In genomic region chr20:3045816-3046676, GRCh38 we compare ENCODE assay signal across 8 cellular contexts. TPM values are rescaled to one million over a fixed set of nuclear protein-coding genes. Genes with fewer than 3 reads are reported as not detected.
DNase-seq lines count a peak whose midpoint lies in the region; FAIRE-seq and TF ChIP-seq lines count a peak whose summit lies in the region.

TSS of gene MRPS26 (plus strand) at chr20:3046052. CDS start at chr20:3046069, 17 bp downstream.

- H3F3A ChIP-seq in SU-DHL-6 (ENCODE audit: insufficient read depth): 0 out of 2 replicates have a peak, but pooled peaks cover 4% of the 10 kb centered on the region

- H2BK12ac ChIP-seq in trophoblast cell (ENCODE audit: low read length): no peak within 1 kb of the TSS

- no peaks in the 10 kb centered on the region for H3K27me3 ChIP-seq in MG63
- H3K27me3 ChIP-seq in SU-DHL-6 (ENCODE audit: low read length): no peaks in the 10 kb centered on the region
- no peaks in the 10 kb centered on the region for H3K27me3 ChIP-seq in cardiac muscle cell
- H3K27me3 ChIP-seq in trophoblast cell (ENCODE audit: insufficient read depth, low read length): no peaks in the 10 kb centered on the region
- H3K27me3 ChIP-seq in tibial nerve: no peaks in the 10 kb centered on the region

- WGBS in trophoblast cell (ENCODE audit: extremely low coverage, insufficient coverage, insufficient read length): no CpG with 5 or more reads among the region's 104 CpGs
- 0% methylated on average over 3 to 80 of the region's 104 CpGs for WGBS in tibial nerve, 2 donors

- peak within 1 kb of the TSS; percentile 88 for H4K12ac ChIP-seq in trophoblast cell (ENCODE audit: low read depth, low read length)

- H3K4me3 ChIP-seq in MG63: peak within 1 kb of the TSS; percentile 71
- H3K4me3 ChIP-seq in SU-DHL-6 (ENCODE audit: insufficient read depth, low read length, poor library complexity, severe bottlenecking): peak within 1 kb of the TSS; percentile 69
- H3K4me3 ChIP-seq in cardiac muscle cell: peak within 1 kb of the TSS; percentile 93
- peak within 1 kb of the TSS; percentile 86 for H3K4me3 ChIP-seq in trophoblast cell (ENCODE audit: low read depth, low read length)
- peak within 1 kb of the TSS; percentile 63 to 96 (median 86) for H3K4me3 ChIP-seq in tibial nerve

- TF ChIP-seq POLR2A in H54 (IDR thresholded peaks at IDR 0.05; ENCODE audit: low read depth, low read length) (peak; percentile 64), tibial nerve (IDR thresholded peaks at IDR 0.05) (peak in 1 of 2 donors; percentile 64)

- H2AFZ ChIP-seq in SU-DHL-6 (ENCODE audit: low read depth, low read length, severe bottlenecking): peak within 1 kb of the TSS; percentile 76
- peak within 1 kb of the TSS; percentile 86 for H2AFZ ChIP-seq in trophoblast cell (ENCODE audit: insufficient read depth, low read length, poor library complexity)

- H3K9me3 ChIP-seq in MG63: no peaks in the 10 kb centered on the region
- no peaks in the 10 kb centered on the region for H3K9me3 ChIP-seq in SU-DHL-6 (ENCODE audit: insufficient read depth, low read length)
- H3K9me3 ChIP-seq in cardiac muscle cell (ENCODE audit: low read depth): no peaks in the 10 kb centered on the region
- H3K9me3 ChIP-seq in trophoblast cell (ENCODE audit: insufficient read depth, low read depth, low read length): peaks cover 2% of the 10 kb centered on the region
- no peaks in the 10 kb centered on the region for H3K9me3 ChIP-seq in tibial nerve

- H3K4me1 ChIP-seq in cardiac muscle cell (ENCODE audit: low read depth) (peaks cover 3% of the 10 kb centered on the region), trophoblast cell (ENCODE audit: control insufficient read depth in 1 of 2, insufficient read depth in 2 of 2, low read length in 2 of 2) (peaks cover 3 to 7% of the 10 kb centered on the region in 2 experiments), tibial nerve (peaks cover 0 to 52% (median 26%) of the 10 kb centered on the region in 4 donors)

- H3K9me2 ChIP-seq in SU-DHL-6 (replicated peaks; ENCODE audit: insufficient read depth, low read length): no peaks in the 10 kb centered on the region

- H3K36me3 ChIP-seq in MG63 (peaks cover 7% of the 10 kb centered on the region), SU-DHL-6 (ENCODE audit: low read length) (no peaks in the 10 kb centered on the region; the same call in 1 of the 2 replicates), cardiac muscle cell (peaks cover 11% of the 10 kb centered on the region), trophoblast cell (ENCODE audit: control insufficient read depth in 1 of 2, insufficient read depth in 2 of 2, low read length in 2 of 2) (peaks cover 20 to 26% of the 10 kb centered on the region in 2 experiments), tibial nerve (peaks cover 0 to 32% (median 4%) of the 10 kb centered on the region in 3 donors)

- H3K4ac ChIP-seq in trophoblast cell (ENCODE audit: low read depth, low read length): peak within 1 kb of the TSS; percentile 31

- peak within 1 kb of the TSS; percentile 71 for H4K91ac ChIP-seq in trophoblast cell (ENCODE audit: low read depth, low read length)

- H3K18ac ChIP-seq in trophoblast cell (ENCODE audit: low read length): peak within 1 kb of the TSS; percentile 77

- peak within 1 kb of the TSS; percentile 89 for H3K9ac ChIP-seq in SU-DHL-6 (ENCODE audit: low read length)
- peak within 1 kb of the TSS; percentile 88 for H3K9ac ChIP-seq in trophoblast cell (ENCODE audit: low read length)

- H3K79me2 ChIP-seq in SU-DHL-6 (ENCODE audit: insufficient read depth, low read length) (peaks cover 9% of the 10 kb centered on the region), trophoblast cell (ENCODE audit: control insufficient read depth, insufficient read depth, low read length, poor library complexity) (peaks cover 9% of the 10 kb centered on the region)

- no peak within 1 kb of the TSS for H3K23ac ChIP-seq in trophoblast cell (ENCODE audit: low read length)

- H3K27ac ChIP-seq in SU-DHL-6 (ENCODE audit: low read depth, low read length) (peak within 1 kb of the TSS; percentile 60), cardiac muscle cell (peak within 1 kb of the TSS; percentile 52), trophoblast cell (ENCODE audit: low read depth, low read length) (peak within 1 kb of the TSS; percentile 43), tibial nerve (peak within 1 kb of the TSS; percentile 91 to 97 (median 94))

- peak; percentile 95 for DNase-seq in GM03348 (ENCODE audit: low spot score)
- peak; percentile 94 for DNase-seq in H54 (ENCODE audit: insufficient read length, low spot score)
- peak; percentile 78 for DNase-seq in MG63
- DNase-seq in activated naive CD8-positive, alpha-beta T cell treated with anti-CD3 and anti-CD28 coated beads, Interleukin-2, amount 50 U/mL, for 16 hours (ENCODE audit: low read depth, low spot score): peak; percentile 58
- DNase-seq in cardiac muscle cell (ENCODE audit: low read depth in 1 of 2, low spot score in 1 of 2): peak; percentile 92 to 96
- DNase-seq in trophoblast cell: peak; percentile 88 to 92
- DNase-seq in tibial nerve (ENCODE audit: low spot score in 2 of 2): peak; percentile 74 to 79

- H4K20me1 ChIP-seq in SU-DHL-6 (ENCODE audit: low read depth, low read length): no peaks in the 10 kb centered on the region

- H4K8ac ChIP-seq in trophoblast cell (ENCODE audit: low read depth, low read length): peak within 1 kb of the TSS; percentile 93

- H3K14ac ChIP-seq in trophoblast cell (ENCODE audit: low read length): peak within 1 kb of the TSS; percentile 80

- H2BK5ac ChIP-seq in trophoblast cell (ENCODE audit: low read depth, low read length, poor library complexity): peak within 1 kb of the TSS; percentile 38

- H3K4me2 ChIP-seq in SU-DHL-6 (ENCODE audit: low read depth, low read length, poor library complexity, severe bottlenecking) (peak within 1 kb of the TSS; percentile 77), trophoblast cell (ENCODE audit: low read length) (peak within 1 kb of the TSS; percentile 90)

- H2AK5ac ChIP-seq in trophoblast cell (ENCODE audit: low read length): peak within 1 kb of the TSS; percentile 27

- TF ChIP-seq CTCF in SU-DHL-6 (IDR thresholded peaks at IDR 0.05; ENCODE audit: insufficient read depth, low read length, poor library complexity, severe bottlenecking) (no peak), cardiac muscle cell (IDR thresholded peaks at IDR 0.05; ENCODE audit: low read depth, low read length) (no peak), tibial nerve (IDR thresholded peaks at IDR 0.05) (peak in 1 of 5 experiments; percentile 30)

- TF ChIP-seq EP300 in tibial nerve (IDR thresholded peaks at IDR 0.05): peak in 1 of 2 donors; percentile 75

- FAIRE-seq in H54 (lab: Jason Lieb, UNC): no peak

- peak within 1 kb of the TSS; percentile 18 for H2BK120ac ChIP-seq in trophoblast cell (ENCODE audit: insufficient read depth, low read length, poor library complexity)

- peaks cover 13% of the 10 kb centered on the region for H3K79me1 ChIP-seq in trophoblast cell (ENCODE audit: low read length)

RNA-seq across cellular contexts. Expression of gene MRPS26, which starts in this region (rescaled TPM):
- total RNA-seq in MG63 (2014; rRNA removed; shearing (Covaris generic); ENCODE audit: low replicate concordance): 44.1 and 63.8 TPM in 2 replicates
- total RNA-seq in cardiac muscle cell: 129 and 133 TPM in 2 replicates
- 159 and 164 TPM in 2 replicates for polyA plus RNA-seq in cardiac muscle cell
- 26.6 and 30.1 TPM in 2 replicates for polyA plus RNA-seq in trophoblast cell (2013)
- total RNA-seq in tibial nerve: 10 to 100 TPM; 43.2 to 87.9 (median 59.5) TPM

Comparison
In these comparisons a context has a peak if more than half of its experiments do, and no peak if none do; other contexts are left out.
1. Peak in every context shown above with its lines: DNase-seq, H3K4me3 ChIP-seq and H3K27ac ChIP-seq.
2. H3K27ac ChIP-seq: peak in every context shown above with its lines; median percentile 94 in tibial nerve; 60 in SU-DHL-6; 52 in cardiac muscle cell; 43 in trophoblast cell.